In the genomic region with DNA sequence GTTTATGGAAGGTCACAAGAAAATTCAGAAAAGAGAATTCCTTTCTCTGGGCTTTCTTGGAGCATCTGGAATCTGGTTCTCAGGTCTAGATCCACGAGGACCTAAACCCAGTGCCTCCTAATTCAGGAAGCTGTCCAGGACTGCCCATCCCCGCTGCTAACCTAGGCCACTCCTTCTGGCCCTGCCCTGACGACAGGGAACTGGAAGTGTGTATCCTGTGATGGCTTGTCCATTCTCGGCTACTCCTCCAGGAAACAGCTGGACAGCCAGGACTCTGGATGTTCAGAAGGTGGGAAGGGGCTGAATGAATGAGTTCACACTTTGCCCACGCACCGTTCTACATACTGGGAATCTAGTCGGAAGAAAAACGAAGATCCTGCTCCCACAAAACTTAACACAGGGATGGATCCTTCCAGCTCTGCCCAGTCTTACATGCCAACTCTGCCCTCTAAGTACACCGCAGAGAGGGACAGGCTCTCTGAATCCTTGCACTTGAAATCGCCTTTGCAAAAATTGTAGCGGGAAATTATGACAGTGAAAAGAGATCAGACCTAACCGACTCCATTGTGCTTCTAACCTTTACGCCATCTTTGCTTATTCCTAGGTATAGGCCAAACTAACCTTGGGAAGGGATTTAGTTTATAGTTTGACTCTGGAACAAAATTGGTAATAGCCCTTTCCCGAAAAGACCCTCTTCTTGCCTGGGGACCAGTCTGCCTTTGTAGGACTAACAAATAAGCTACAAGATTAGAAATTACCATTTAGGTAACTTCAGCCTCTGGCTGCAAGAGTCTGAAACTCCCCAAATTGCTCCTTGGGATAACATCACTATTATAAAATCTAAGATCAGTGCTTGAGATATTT, we compare ENCODE assay signal across 1 cellular context.
TF ChIP-seq lines count a peak whose summit lies in the region.

No MANE protein-coding gene starts in this region.

TF ChIP-seq in endothelial cell of umbilical vein, 7 proteins besides CTCF, POLR2A, EP300 and RAD21:
- TF ChIP-seq JUN (IDR thresholded peaks at IDR 0.05; ENCODE audit: borderline replicate concordance, insufficient read depth, insufficient read length, low read depth) (no peak), GATA2 (IDR thresholded peaks at IDR 0.05; ENCODE audit: insufficient read depth, insufficient read length, low read depth, low read length) (no peak), POLR2AphosphoS5 (IDR thresholded peaks at IDR 0.05; ENCODE audit: insufficient read depth, low read depth, low read length) (no peak), FOS (IDR thresholded peaks at IDR 0.05; ENCODE audit: borderline replicate concordance, insufficient read depth, low read length) (no peak), MAX (IDR thresholded peaks at IDR 0.05; ENCODE audit: insufficient read depth, insufficient read length) (no peak), MYC (IDR thresholded peaks at IDR 0.05; ENCODE audit: low read depth, low read length) (no peak), EZH2 (IDR thresholded peaks at IDR 0.05; ENCODE audit: borderline replicate concordance, low read depth, low read length, severe bottlenecking) (no peak)
TF ChIP-seq in endothelial cell of umbilical vein: peak in this region for 0.
